In the genomic region with DNA sequence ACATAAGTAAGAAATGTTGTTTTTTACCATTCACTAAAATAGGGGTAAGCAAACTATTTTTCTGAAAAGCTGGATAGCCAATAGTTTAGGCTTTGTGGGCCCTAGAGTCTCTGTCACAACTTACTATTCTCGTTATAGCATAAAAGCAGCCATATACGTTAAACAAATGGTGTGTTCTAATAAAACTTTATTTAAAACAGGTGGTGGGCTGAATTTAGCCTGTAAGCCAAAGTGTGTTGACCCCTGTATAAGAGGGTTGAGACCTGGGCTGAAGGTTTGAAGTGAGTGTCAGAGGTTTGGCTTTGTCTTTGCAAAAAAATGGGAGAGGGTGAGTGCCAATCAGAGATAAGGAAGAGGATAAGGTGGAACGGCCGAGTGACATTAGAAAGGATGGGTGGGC, we compare ENCODE assay signal across 1 cellular context.
TF ChIP-seq lines count a peak whose summit lies in the region.

No MANE protein-coding gene starts in this region.

TF ChIP-seq in SK-N-SH, 30 proteins besides CTCF, POLR2A, EP300 and RAD21 (continued from another document):
- TF ChIP-seq, protein P1, sequence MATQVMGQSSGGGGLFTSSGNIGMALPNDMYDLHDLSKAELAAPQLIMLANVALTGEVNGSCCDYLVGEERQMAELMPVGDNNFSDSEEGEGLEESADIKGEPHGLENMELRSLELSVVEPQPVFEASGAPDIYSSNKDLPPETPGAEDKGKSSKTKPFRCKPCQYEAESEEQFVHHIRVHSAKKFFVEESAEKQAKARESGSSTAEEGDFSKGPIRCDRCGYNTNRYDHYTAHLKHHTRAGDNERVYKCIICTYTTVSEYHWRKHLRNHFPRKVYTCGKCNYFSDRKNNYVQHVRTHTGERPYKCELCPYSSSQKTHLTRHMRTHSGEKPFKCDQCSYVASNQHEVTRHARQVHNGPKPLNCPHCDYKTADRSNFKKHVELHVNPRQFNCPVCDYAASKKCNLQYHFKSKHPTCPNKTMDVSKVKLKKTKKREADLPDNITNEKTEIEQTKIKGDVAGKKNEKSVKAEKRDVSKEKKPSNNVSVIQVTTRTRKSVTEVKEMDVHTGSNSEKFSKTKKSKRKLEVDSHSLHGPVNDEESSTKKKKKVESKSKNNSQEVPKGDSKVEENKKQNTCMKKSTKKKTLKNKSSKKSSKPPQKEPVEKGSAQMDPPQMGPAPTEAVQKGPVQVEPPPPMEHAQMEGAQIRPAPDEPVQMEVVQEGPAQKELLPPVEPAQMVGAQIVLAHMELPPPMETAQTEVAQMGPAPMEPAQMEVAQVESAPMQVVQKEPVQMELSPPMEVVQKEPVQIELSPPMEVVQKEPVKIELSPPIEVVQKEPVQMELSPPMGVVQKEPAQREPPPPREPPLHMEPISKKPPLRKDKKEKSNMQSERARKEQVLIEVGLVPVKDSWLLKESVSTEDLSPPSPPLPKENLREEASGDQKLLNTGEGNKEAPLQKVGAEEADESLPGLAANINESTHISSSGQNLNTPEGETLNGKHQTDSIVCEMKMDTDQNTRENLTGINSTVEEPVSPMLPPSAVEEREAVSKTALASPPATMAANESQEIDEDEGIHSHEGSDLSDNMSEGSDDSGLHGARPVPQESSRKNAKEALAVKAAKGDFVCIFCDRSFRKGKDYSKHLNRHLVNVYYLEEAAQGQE (IDR thresholded peaks at IDR 0.05; ENCODE audit: low read depth, low read length) = no peak
